ENCODE assay signal across 8 cellular contexts in the genomic region with DNA sequence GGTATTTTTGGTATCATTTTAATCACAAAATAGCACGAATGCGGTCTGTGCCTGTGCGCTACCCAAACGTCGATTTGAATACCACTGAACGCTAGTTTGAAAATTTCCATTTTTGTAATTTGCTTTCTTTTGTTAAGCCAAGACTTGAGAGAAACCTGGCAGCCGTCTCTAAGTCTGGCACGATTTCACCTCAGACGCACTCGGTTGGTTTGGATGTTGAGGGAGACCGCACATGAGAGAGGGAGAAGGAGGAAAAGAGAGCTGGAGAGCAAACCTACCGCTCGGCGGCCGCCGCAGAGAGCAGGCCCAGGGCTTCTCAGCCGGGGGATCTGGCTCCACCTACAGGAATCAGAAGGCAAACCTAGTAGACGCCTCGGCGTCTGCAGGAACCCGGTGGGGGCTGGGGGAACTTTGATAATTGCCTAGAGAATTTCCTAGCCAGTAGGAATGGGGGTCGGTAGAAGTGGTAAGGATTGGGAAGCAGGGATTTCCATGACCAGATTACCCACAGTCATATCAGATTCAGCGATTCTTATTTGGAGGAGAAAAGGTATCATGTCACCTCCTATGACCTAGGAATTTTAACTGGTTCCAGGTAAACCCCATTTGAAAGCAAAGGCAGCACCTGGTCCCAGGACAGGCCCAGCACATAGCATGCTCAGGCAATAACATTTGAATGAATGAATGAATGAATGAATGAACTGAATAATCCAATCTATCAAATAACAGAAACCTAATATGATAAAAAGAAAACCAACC.
A peak's percentile ranks its signal among the peaks of the same experiment; 100 is the strongest.
DNase-seq lines count a peak whose midpoint lies in the region; ATAC-seq and TF ChIP-seq lines count a peak whose summit lies in the region.

No MANE protein-coding gene starts in this region.

- no peaks in the 10 kb centered on the region for H3K27me3 Mint-ChIP-seq in activated B cell treated with CpG ODN at 0.5 μM for 24 hours

- CTCF ChIA-PET in activated B cell treated with CpG ODN at 0.5 μM for 24 hours (lab: Charles Lee) = interaction anchor here (0.9 kb wide), 1 partner anchor 1670 kb away, joined by 3 read pairs; no protein-coding TSS in a partner anchor

- H3K9me3 ChIP-seq in right lobe of liver = no peaks in the 10 kb centered on the region

- H3K4me3 Mint-ChIP-seq in activated B cell treated with CpG ODN at 0.5 μM for 24 hours = peak overlapping the region; percentile 89

- peaks cover 14% of the 10 kb centered on the region for H3K4me1 Mint-ChIP-seq in activated B cell treated with CpG ODN at 0.5 μM for 24 hours

- POLR2A ChIA-PET in activated B cell treated with CpG ODN at 0.5 μM for 24 hours (lab: Charles Lee) = no interaction called here

- no peaks in the 10 kb centered on the region for H3K36me3 ChIP-seq in right lobe of liver

- WGBS in right lobe of liver (ENCODE audit: insufficient coverage, low coverage, low lambda C conversion rate, missing lambda C conversion rate) = 13% methylated on average over 22 of the region's 23 CpGs

- peaks cover 0 to 3% (median 0%) of the 10 kb centered on the region in 4 donors for H3K4me1 ChIP-seq in right lobe of liver

- peak overlapping the region; percentile 69 for H3K27ac Mint-ChIP-seq in activated B cell treated with CpG ODN at 0.5 μM for 24 hours

- H3K27ac ChIP-seq in right lobe of liver = peak overlapping the region; percentile 24 to 31 (median 29)

- no peaks in the 10 kb centered on the region for H3K27me3 ChIP-seq in right lobe of liver

- ATAC-seq in GM21786 (IDR thresholded peaks at IDR 0.05; ENCODE audit: unreplicated experiment) (peak; percentile 96), activated B cell treated with CpG ODN at 0.5 μM for 24 hours (ENCODE audit: low read depth) (peak; percentile 96), right lobe of liver (peak; percentile 93 to 97 (median 95))

- H3K9me3 Mint-ChIP-seq in activated B cell treated with CpG ODN at 0.5 μM for 24 hours = no peaks in the 10 kb centered on the region

- TF ChIP-seq CTCF in LNCAP (IDR thresholded peaks at IDR 0.05) (peak; percentile 68), activated B cell treated with CpG ODN at 0.5 μM for 24 hours (IDR thresholded peaks at IDR 0.05) (peak; percentile 82), right lobe of liver (IDR thresholded peaks at IDR 0.05) (peak; percentile 51 to 79 (median 74))

- no peak overlapping the region for H3K4me3 ChIP-seq in right lobe of liver

- H3K36me3 Mint-ChIP-seq in activated B cell treated with CpG ODN at 0.5 μM for 24 hours (ENCODE audit: low read depth) = no peaks in the 10 kb centered on the region

- no peak for TF ChIP-seq POLR2A in right lobe of liver (IDR thresholded peaks at IDR 0.05)

- DNase-seq in EH (ENCODE audit: low read depth) = peak; percentile 62
- peak; percentile 48 for DNase-seq in activated B cell treated with CpG ODN at 0.5 μM for 24 hours
- DNase-seq in cerebellar cortex (ENCODE audit: low spot score) = peak; percentile 43
- peak; percentile 73 to 77 (median 77) for DNase-seq in right lobe of liver
- DNase-seq in stimulated activated CD4-positive, alpha-beta T cell treated with anti-CD3 and anti-CD28 coated beads, Interleukin-4, amount 100 ng/mL, for 1 hour = peak; percentile 66
- DNase-seq in NCI-H774 (lab: John Stamatoyannopoulos, UW) = no peak

- intact Hi-C loops in activated B cell treated with CpG ODN at 0.5 μM for 24 hours (cut with micrococcal nuclease) (loop anchor here (1.0 to 5.0 kb wide), 2 partner anchors 94 to 591 kb away; no protein-coding TSS in a partner anchor), right lobe of liver (cut with DNase I) (no loop called here)
